ENCODE assay signal across 21 cellular contexts in genomic region chr6:72287801-72288200, GRCh38.
"Had no signal": no experiment of that assay in that cellular context is flagged by ENCODE, and none has a peak within 500 bp of the region (broad histone marks: within the 10 kb centered on the region; RNA-seq: fewer than 3 reads in every experiment).

No MANE protein-coding gene starts in this region.

- H3K4me3 Mint-ChIP-seq: activated naive CD4-positive, alpha-beta T cell treated with anti-CD3 and anti-CD28 coated beads, Interleukin-2, amount 50 U/mL, for 24 hours; dendritic cell treated with granulocyte-macrophage colony-stimulating factor and Interleukin-4, amounts not matched to agents 40 ng/mL and 50 ng/mL, for 4 days; memory B cell; stimulated activated memory B cell treated with anti-CD40 and anti-IgM and Interleukin-4, amounts not matched to agents 10 μg/mL and 1 μg/mL and 100 μg/mL, for 72 hours; T-helper 2 cell treated with Interferon-gamma antibody and Interleukin-4, amounts not matched to agents 5 μg/mL and 100 μg/mL, for 36 hours had no signal

- DNase-seq: activated CD4-positive, alpha-beta T cell treated with anti-CD3 and anti-CD28 coated beads for 1 hour; activated CD4-positive, alpha-beta T cell treated with anti-CD3 and anti-CD28 coated beads, Interleukin-2, amount 50 U/mL, for 1 hour; activated gamma-delta T cell treated with Interleukin-2 at 50 U/mL for 16 hours; activated T-cell treated with anti-CD3 and anti-CD28 coated beads, Interleukin-2, amount 50 U/mL, for 1 hour; cerebellar nuclear complex; effector CD4-positive, alpha-beta T cell; erythroblast; heart left ventricle; left colon; nucleus accumbens; right lobe of liver; stimulated activated CD4-positive, alpha-beta T cell treated with anti-CD3 and anti-CD28 coated beads, Interleukin-2, amount 100 ng/mL, for 24 hours; trophoblast cell had no signal

- H3K9me3 ChIP-seq: ascending aorta, heart left ventricle, right lobe of liver, vagina had no signal

- H3K27ac ChIP-seq: ascending aorta, heart left ventricle, right lobe of liver, skin epidermis, vagina had no signal

- H3K4me3 ChIP-seq: ascending aorta, heart left ventricle, right lobe of liver, skin epidermis, vagina had no signal

- H3K27me3 Mint-ChIP-seq: activated naive CD4-positive, alpha-beta T cell treated with anti-CD3 and anti-CD28 coated beads, Interleukin-2, amount 50 U/mL, for 24 hours; dendritic cell treated with granulocyte-macrophage colony-stimulating factor and Interleukin-4, amounts not matched to agents 40 ng/mL and 50 ng/mL, for 4 days; stimulated activated memory B cell treated with anti-CD40 and anti-IgM and Interleukin-4, amounts not matched to agents 10 μg/mL and 1 μg/mL and 100 μg/mL, for 72 hours had no signal

- H3K4me1 Mint-ChIP-seq: activated naive CD4-positive, alpha-beta T cell treated with anti-CD3 and anti-CD28 coated beads, Interleukin-2, amount 50 U/mL, for 24 hours; memory B cell; stimulated activated memory B cell treated with anti-CD40 and anti-IgM and Interleukin-4, amounts not matched to agents 10 μg/mL and 1 μg/mL and 100 μg/mL, for 72 hours had no signal

- H3K36me3 ChIP-seq: ascending aorta, heart left ventricle, right lobe of liver, vagina had no signal

- H3K36me3 Mint-ChIP-seq: activated naive CD4-positive, alpha-beta T cell treated with anti-CD3 and anti-CD28 coated beads, Interleukin-2, amount 50 U/mL, for 24 hours; memory B cell; stimulated activated memory B cell treated with anti-CD40 and anti-IgM and Interleukin-4, amounts not matched to agents 10 μg/mL and 1 μg/mL and 100 μg/mL, for 72 hours had no signal

- H3K9me3 Mint-ChIP-seq: activated naive CD4-positive, alpha-beta T cell treated with anti-CD3 and anti-CD28 coated beads, Interleukin-2, amount 50 U/mL, for 24 hours; dendritic cell treated with granulocyte-macrophage colony-stimulating factor and Interleukin-4, amounts not matched to agents 40 ng/mL and 50 ng/mL, for 4 days; memory B cell; stimulated activated memory B cell treated with anti-CD40 and anti-IgM and Interleukin-4, amounts not matched to agents 10 μg/mL and 1 μg/mL and 100 μg/mL, for 72 hours; T-helper 2 cell treated with Interferon-gamma antibody and Interleukin-4, amounts not matched to agents 5 μg/mL and 100 μg/mL, for 36 hours had no signal

- H3K4me1 ChIP-seq: ascending aorta, heart left ventricle, right lobe of liver, vagina had no signal

- H3K27ac Mint-ChIP-seq: activated naive CD4-positive, alpha-beta T cell treated with anti-CD3 and anti-CD28 coated beads, Interleukin-2, amount 50 U/mL, for 24 hours; dendritic cell treated with granulocyte-macrophage colony-stimulating factor and Interleukin-4, amounts not matched to agents 40 ng/mL and 50 ng/mL, for 4 days; memory B cell; stimulated activated memory B cell treated with anti-CD40 and anti-IgM and Interleukin-4, amounts not matched to agents 10 μg/mL and 1 μg/mL and 100 μg/mL, for 72 hours; T-helper 2 cell treated with Interferon-gamma antibody and Interleukin-4, amounts not matched to agents 5 μg/mL and 100 μg/mL, for 36 hours had no signal

- H3K27me3 ChIP-seq: ascending aorta, heart left ventricle, right lobe of liver, vagina had no signal
